ENCODE assay signal across 8 cellular contexts in genomic region chr3:14598143-14598569, GRCh38.
DNase-seq lines count a peak whose midpoint lies in the region; ATAC-seq and FAIRE-seq lines count a peak whose summit lies in the region.

No MANE protein-coding gene starts in this region.

- DNase-seq in COLO668 (lab: John Stamatoyannopoulos, UW; ENCODE audit: unreplicated experiment) (peak; percentile 17), NCI-H1105 treated with DMSO at 0.1 percent for 48 hours (lab: John Stamatoyannopoulos, UW) (peak; percentile 50), activated T-cell treated with anti-CD3 and anti-CD28 coated beads for 4 hours (peak; percentile 15), foreskin melanocyte (peak; percentile 12), RCC 7860 (ENCODE audit: low spot score) (no peak)
- DNase-seq in stimulated activated CD8-positive, alpha-beta memory T cell treated with anti-CD3 and anti-CD28 coated beads, Interleukin-4, amount 100 ng/mL, for 24 hours (ENCODE audit: low read depth): peak; percentile 35
- DNase-seq in effector CD8-positive, alpha-beta T cell (lab: John Stamatoyannopoulos, UW): no peak

- FAIRE-seq in RCC 7860 (lab: Jason Lieb, UNC): no peak

- no peak for ATAC-seq in HG02642 (IDR thresholded peaks at IDR 0.05; ENCODE audit: poor library complexity, unreplicated experiment)

Comparison
In these comparisons a context has a peak if more than half of its experiments do, and no peak if none do; other contexts are left out.
1. DNase-seq: peak in COLO668 (single experiment), NCI-H1105 treated with DMSO at 0.1 percent for 48 hours (single experiment), activated T-cell treated with anti-CD3 and anti-CD28 coated beads for 4 hours (single experiment), foreskin melanocyte (single experiment) and stimulated activated CD8-positive, alpha-beta memory T cell treated with anti-CD3 and anti-CD28 coated beads, Interleukin-4, amount 100 ng/mL, for 24 hours (single experiment); none in RCC 7860 (single experiment) and effector CD8-positive, alpha-beta T cell (single experiment).